17 cellular contexts compared by ENCODE assay signal in genomic region chr5:43802651-43803050, GRCh38.
DNase-seq lines count a peak whose midpoint lies in the region; ATAC-seq and TF ChIP-seq lines count a peak whose summit lies in the region.
"Had no signal": no experiment of that assay in that cellular context is flagged by ENCODE, and none has a peak within 500 bp of the region (broad histone marks: within the 10 kb centered on the region; RNA-seq: fewer than 3 reads in every experiment).

No MANE protein-coding gene starts in this region.

- no peak overlapping the region for H3K4me2 ChIP-seq in mesenchymal stem cell (ENCODE audit: low read length, poor library complexity, severe bottlenecking)
- H3K4me2 ChIP-seq: A549 had no signal

- H3K27ac Mint-ChIP-seq in chondrocyte (ENCODE audit: unreplicated experiment), result peak overlapping the region; percentile 11

- H3K18ac ChIP-seq in mesenchymal stem cell (ENCODE audit: low read depth in 1 of 2, low read length in 2 of 2), result no peak overlapping the region

- no peak overlapping the region for H3K14ac ChIP-seq in mesenchymal stem cell (ENCODE audit: low read length in 2 of 2)

- no peaks in the 10 kb centered on the region for H3K27me3 ChIP-seq in mesenchymal stem cell (ENCODE audit: control insufficient read depth in 1 of 2, insufficient read depth in 1 of 2, low read length in 2 of 2)

- H2BK120ac ChIP-seq in mesenchymal stem cell (ENCODE audit: low read depth, low read length), result no peak overlapping the region

- H2BK5ac ChIP-seq in mesenchymal stem cell (ENCODE audit: low read depth, low read length, poor library complexity, severe bottlenecking), result no peak overlapping the region

- no peaks in the 10 kb centered on the region for H3K9me3 ChIP-seq in mesenchymal stem cell (ENCODE audit: control insufficient read depth, low read length)
- H3K9me3 ChIP-seq: A549 had no signal

- CTCF ChIA-PET in HEK293T (lab: Yijun Ruan, JAX), result no interaction called here

- H2AK5ac ChIP-seq in mesenchymal stem cell (ENCODE audit: low read length, severe bottlenecking), result no peak overlapping the region

- POLR2A ChIA-PET in HEK293T (lab: Yijun Ruan, JAX), result no interaction called here

- H3K4ac ChIP-seq in mesenchymal stem cell (ENCODE audit: low read depth in 1 of 2, low read length in 2 of 2), result no peak overlapping the region

- H3K23ac ChIP-seq in mesenchymal stem cell (ENCODE audit: low read length in 2 of 2), result no peak overlapping the region

- H3K9me3 Mint-ChIP-seq in chondrocyte (ENCODE audit: low read depth), result peaks cover 3% of the 10 kb centered on the region

- peak overlapping the region; percentile 18 for H3K9ac ChIP-seq in mesenchymal stem cell (ENCODE audit: low read length)

- H2BK12ac ChIP-seq in mesenchymal stem cell (ENCODE audit: low read length in 2 of 2), result no peak overlapping the region

- WGBS in mesenchymal stem cell, result 96% methylated on average over 3 of the region's 3 CpGs

- H3K4me1 Mint-ChIP-seq in chondrocyte (ENCODE audit: low read depth), result peaks cover 9% of the 10 kb centered on the region

- no peak for ATAC-seq in HG02763 (IDR thresholded peaks at IDR 0.05; ENCODE audit: unreplicated experiment)
- ATAC-seq: A549, HCT116, PC-3 had no signal

- H3K4me1 ChIP-seq in mesenchymal stem cell (ENCODE audit: control insufficient read depth, insufficient read depth, low read depth, low read length), result no peaks in the 10 kb centered on the region
- H3K4me1 ChIP-seq: A549 had no signal

- no peak overlapping the region for H2AFZ ChIP-seq in mesenchymal stem cell (ENCODE audit: low read depth, low read length)

- no peak overlapping the region for H4K8ac ChIP-seq in mesenchymal stem cell (ENCODE audit: low read length)

- no peak overlapping the region for H2BK15ac ChIP-seq in mesenchymal stem cell (ENCODE audit: low read depth, poor library complexity, severe bottlenecking)

- no peak for TF ChIP-seq CTCF in chondrocyte (IDR thresholded peaks at IDR 0.05)

- no peaks in the 10 kb centered on the region for H3K36me3 Mint-ChIP-seq in chondrocyte (ENCODE audit: low read depth)

- DNase-seq in A172 (ENCODE audit: low spot score) (peak; percentile 27), NCI-H69 (lab: John Stamatoyannopoulos, UW) (peak; percentile 43), chondrocyte (ENCODE audit: low spot score) (no peak), mesenchymal stem cell (no peak), HEK293T (ENCODE audit: extremely low spot score) (no peak)
- DNase-seq in activated CD4-positive, CD25-positive, alpha-beta regulatory T cell treated with anti-CD3 and anti-CD28 coated beads, Interleukin-2, amount 50 U/mL, for 72 hours, result no peak
- DNase-seq: C1 segment of cervical spinal cord, DND-41, MM.1S, NCI-H1092 treated with DMSO at 0.1 percent for 48 hours, NCI-H1694 treated with DMSO at 0.1 percent for 48 hours, NCI-H2107, NCI-H526, PC-3 had no signal

- no peak overlapping the region for H3K4me3 Mint-ChIP-seq in chondrocyte (ENCODE audit: unreplicated experiment)

- no peak overlapping the region for H3K27ac ChIP-seq in mesenchymal stem cell (ENCODE audit: low read length, poor library complexity, severe bottlenecking)
- H3K27ac ChIP-seq: A549 had no signal

- H3K27me3 Mint-ChIP-seq in chondrocyte (ENCODE audit: low read depth), result peaks cover 18% of the 10 kb centered on the region

- H3K36me3 ChIP-seq in mesenchymal stem cell (ENCODE audit: control insufficient read depth in 1 of 2, insufficient read depth in 2 of 2, low read depth in 1 of 2, low read length in 2 of 2), result no peaks in the 10 kb centered on the region

- H3K4me3 ChIP-seq in mesenchymal stem cell (ENCODE audit: insufficient read depth in 1 of 2, low read depth in 1 of 2, low read length in 2 of 2), result no peak overlapping the region
- H3K4me3 ChIP-seq: A549 had no signal

- H3K79me1 ChIP-seq in mesenchymal stem cell (replicated peaks; ENCODE audit: low read length, poor library complexity, severe bottlenecking), result no peaks in the 10 kb centered on the region

- H4K91ac ChIP-seq in mesenchymal stem cell (ENCODE audit: low read length), result no peak overlapping the region

TF ChIP-seq in HEK293T, 16 proteins besides CTCF, POLR2A, EP300 and RAD21:
- TF ChIP-seq BHLHE40 (IDR thresholded peaks at IDR 0.05; ENCODE audit: borderline replicate concordance) (no peak), L3MBTL2 (conservative IDR thresholded peaks at IDR 0.05) (no peak), FOXM1 (IDR thresholded peaks at IDR 0.05; ENCODE audit: borderline replicate concordance) (no peak), TARDBP (IDR thresholded peaks at IDR 0.05) (no peak), LEF1 (IDR thresholded peaks at IDR 0.05; ENCODE audit: borderline replicate concordance) (no peak), ARNT (IDR thresholded peaks at IDR 0.05) (no peak), PKNOX1 (IDR thresholded peaks at IDR 0.05) (no peak), ELF4 (IDR thresholded peaks at IDR 0.05) (no peak), HDGF (IDR thresholded peaks at IDR 0.05; ENCODE audit: borderline replicate concordance) (no peak), FOXK2 (IDR thresholded peaks at IDR 0.05) (no peak), CTBP1 (IDR thresholded peaks at IDR 0.05; ENCODE audit: borderline replicate concordance) (no peak), SP1 (IDR thresholded peaks at IDR 0.05) (no peak), ZNF384 (IDR thresholded peaks at IDR 0.05) (no peak), FOXA1 (IDR thresholded peaks at IDR 0.05) (no peak), NFRKB (IDR thresholded peaks at IDR 0.05) (no peak), SUZ12 (IDR thresholded peaks at IDR 0.05) (no peak)

Comparison
In these comparisons a context has a peak if more than half of its experiments do, and no peak if none do; other contexts are left out.
1. DNase-seq: peak in A172 (single experiment) and NCI-H69 (single experiment); none in chondrocyte (single experiment), mesenchymal stem cell (single experiment), HEK293T (single experiment) and activated CD4-positive, CD25-positive, alpha-beta regulatory T cell treated with anti-CD3 and anti-CD28 coated beads, Interleukin-2, amount 50 U/mL, for 72 hours (single experiment).